In genomic region chr1:1692324-1692713, GRCh38 we compare ENCODE assay signal across 8 cellular contexts. TPM values are rescaled to one million over a fixed set of nuclear protein-coding genes. Genes with fewer than 3 reads are reported as not detected.
DNase-seq lines count a peak whose midpoint lies in the region; ATAC-seq and TF ChIP-seq lines count a peak whose summit lies in the region.
"Not testable (repeated sequence)": the region's sequence is repeated elsewhere in the genome, so short reads cannot be mapped to it uniquely, and the experiment has no call there.

No MANE protein-coding gene starts in this region.

- intact Hi-C loops in adrenal gland (cut with DNase I): not testable (repeated sequence)

- H3K27me3 ChIP-seq in adrenal gland, cardiac muscle cell: not testable (repeated sequence)

- peak; percentile 3 for DNase-seq in NCI-H1694 treated with DMSO at 0.1 percent for 48 hours (lab: John Stamatoyannopoulos, UW)
- peak; percentile 75 for DNase-seq in T-helper 22 cell (ENCODE audit: low read depth)
- DNase-seq in adrenal gland: peak; percentile 54 to 89 (median 72)
- peak; percentile 75 to 82 for DNase-seq in cardiac muscle cell (ENCODE audit: low read depth in 1 of 2, low spot score in 1 of 2)
- peak; percentile 75 for DNase-seq in occipital lobe (lab: John Stamatoyannopoulos, UW)
- peak; percentile 54 for DNase-seq in stimulated activated naive CD8-positive, alpha-beta T cell treated with anti-CD3 and anti-CD28 coated beads, Interleukin-15, Interleukin-2, amounts not matched to agents 100 U/mL and 50 U/mL, for 24 hours

- not testable (repeated sequence) for H3K36me3 ChIP-seq in ES-I3 (ENCODE audit: insufficient read depth, low read length); adrenal gland (replicated peaks in 1 of 2); cardiac muscle cell

- H3K27ac ChIP-seq in adrenal gland (peak overlapping the region; percentile 64 to 98 (median 92)), cardiac muscle cell (peak overlapping the region; percentile 95)

- H3K4me3 ChIP-seq in adrenal gland (peak overlapping the region; percentile 55 to 87 (median 68)), cardiac muscle cell (peak overlapping the region; percentile 79)

- ATAC-seq in HG02938 (IDR thresholded peaks at IDR 0.05; ENCODE audit: unreplicated experiment): peak; percentile 34
- ATAC-seq in stimulated activated naive CD8-positive, alpha-beta T cell treated with anti-CD3 and anti-CD28 coated beads, Interleukin-15, Interleukin-2, amounts not matched to agents 100 U/mL and 50 U/mL, for 24 hours: peak; percentile 55

- WGBS in adrenal gland, 4 donors: 0 to 1% (median 1%) methylated on average over 20 to 32 of the region's 45 CpGs; no CpG with 5 or more reads in 1 of the 4 donors

- not testable (repeated sequence) for H3K4me1 ChIP-seq in ES-I3 (ENCODE audit: insufficient read depth, low read length); adrenal gland (replicated peaks in 1 of 2); cardiac muscle cell (ENCODE audit: low read depth)

- peak overlapping the region; percentile 51; the same call in 1 of the 2 replicates for H3K9ac ChIP-seq in ES-I3 (ENCODE audit: low read depth, low read length)

- H3K9me3 ChIP-seq in ES-I3 (ENCODE audit: control insufficient read depth, insufficient read depth, low read length); adrenal gland (replicated peaks in 1 of 3); cardiac muscle cell (ENCODE audit: low read depth): not testable (repeated sequence)

- TF ChIP-seq CTCF in adrenal gland (IDR thresholded peaks at IDR 0.05); cardiac muscle cell (IDR thresholded peaks at IDR 0.05; ENCODE audit: low read depth, low read length): not testable (repeated sequence)

- peak in 1 of 2 donors; percentile 21 for TF ChIP-seq POLR2A in adrenal gland (IDR thresholded peaks at IDR 0.05)

RNA-seq across cellular contexts. Expression of gene SLC35E2B, which starts 0.3 kb away (rescaled TPM):
- total RNA-seq in adrenal gland (10 to 100 TPM; 20.6 to 89.5 (median 51.8) TPM), cardiac muscle cell (57.9 and 74.6 TPM in 2 replicates), occipital lobe (61.6 TPM)
- polyA plus RNA-seq in adrenal gland (10 to 100 TPM; 11.2 to 50.8 (median 37.4) TPM), cardiac muscle cell (30.7 and 44.3 TPM in 2 replicates)

RNA-seq across cellular contexts. Expression of gene CDK11A, which starts 31.8 kb away (rescaled TPM):
- total RNA-seq in adrenal gland (10 to 100 TPM in 6 of 8 donors, 1 to 10 TPM in 2; 2.1 to 44.2 (median 25.7) TPM), cardiac muscle cell (6.1 and 13.2 TPM in 2 replicates), occipital lobe (7.6 TPM)
- polyA plus RNA-seq in adrenal gland (100 to 1,000 TPM in 1 of 3 donors, 10 to 100 TPM in 2; 15.8 to 302 (median 95.8) TPM), cardiac muscle cell (12.4 and 16.6 TPM in 2 replicates)

RNA-seq across cellular contexts. Expression of gene CDK11B, which starts 33.5 kb away (rescaled TPM):
- total RNA-seq in adrenal gland (10 to 100 TPM in 7 of 8 donors, 1 to 10 TPM in 1; 8.8 to 23.6 (median 17.6) TPM), cardiac muscle cell (16.8 and 22.2 TPM in 2 replicates), occipital lobe (7.0 TPM)
- polyA plus RNA-seq in adrenal gland (10 to 100 TPM; 26.5 to 65.4 (median 43.6) TPM), cardiac muscle cell (16.6 and 17.9 TPM in 2 replicates)

Comparison
In these comparisons a context has a peak if more than half of its experiments do, and no peak if none do; other contexts are left out.
1. Peak in every context shown above with its lines: DNase-seq, ATAC-seq, H3K4me3 ChIP-seq and H3K27ac ChIP-seq.
2. DNase-seq: peak in every context shown above with its lines; median percentile 78 in cardiac muscle cell; 75 in T-helper 22 cell; 75 in occipital lobe; 72 in adrenal gland; 54 in stimulated activated naive CD8-positive, alpha-beta T cell treated with anti-CD3 and anti-CD28 coated beads, Interleukin-15, Interleukin-2, amounts not matched to agents 100 U/mL and 50 U/mL, for 24 hours; 3 in NCI-H1694 treated with DMSO at 0.1 percent for 48 hours.